In the genomic region with DNA sequence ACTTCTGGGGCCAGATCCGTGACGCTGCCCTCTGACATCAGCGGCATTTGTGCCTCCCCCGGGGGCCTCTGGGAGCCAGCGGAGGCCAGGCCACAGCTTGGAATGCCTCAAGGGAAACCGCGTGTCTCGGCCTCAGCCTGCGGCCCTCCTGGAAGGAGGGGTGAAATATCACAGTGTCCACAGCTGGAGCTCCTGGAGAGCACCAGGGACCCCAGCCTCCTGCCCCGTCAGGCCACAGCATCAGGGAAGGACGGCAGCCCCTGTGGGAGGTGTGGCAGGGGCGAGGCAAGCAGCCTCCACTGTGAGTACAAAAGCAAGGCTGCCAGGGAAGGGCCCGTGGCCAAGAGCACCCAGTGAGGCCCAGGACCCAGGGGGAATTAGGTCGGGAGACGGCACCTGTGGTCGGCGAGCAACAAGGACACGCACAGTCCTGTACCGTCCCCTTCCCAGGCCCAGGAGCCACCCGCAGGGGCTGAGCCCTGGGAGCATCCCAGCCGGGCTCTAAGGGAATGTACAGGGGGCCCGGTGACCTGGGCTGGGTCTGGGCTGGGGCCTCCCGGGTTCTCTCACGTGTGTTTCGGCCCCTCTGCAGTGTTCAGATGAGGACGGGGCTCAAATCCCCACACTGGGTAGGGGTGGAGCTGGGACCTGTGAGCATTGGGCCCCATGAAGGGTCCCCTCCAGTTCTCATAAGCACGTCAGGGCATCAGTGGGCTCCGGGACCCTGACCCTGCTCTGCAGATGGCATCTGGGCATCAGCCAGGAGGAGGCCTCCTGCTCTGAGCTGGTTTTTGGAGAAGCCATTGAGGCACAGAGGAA, we compare ENCODE assay signal across 22 cellular contexts. TPM values are rescaled to one million over a fixed set of nuclear protein-coding genes. Genes with fewer than 3 reads are reported as not detected.
A peak's percentile ranks its signal among the peaks of the same experiment; 100 is the strongest.
DNase-seq lines count a peak whose midpoint lies in the region; ATAC-seq, FAIRE-seq and TF ChIP-seq lines count a peak whose summit lies in the region.
"Had no signal": no experiment of that assay in that cellular context is flagged by ENCODE, and none has a peak within 500 bp of the region (broad histone marks: within the 10 kb centered on the region; RNA-seq: fewer than 3 reads in every experiment).

No MANE protein-coding gene starts in this region.

- H3K36me3 ChIP-seq in kidney (ENCODE audit: control insufficient read depth in 1 of 2, insufficient read depth in 2 of 2, low read length in 2 of 2) (no peaks in the 10 kb centered on the region), upper lobe of right lung (no peaks in the 10 kb centered on the region)
- H3K36me3 ChIP-seq: cardiac muscle cell, neutrophil, SJSA1, stomach, transverse colon had no signal

- intact Hi-C loops in kidney (cut with DNase I) (no loop called here), upper lobe of right lung (cut with DNase I) (no loop called here)

- H3K9ac ChIP-seq in kidney (ENCODE audit: low read length in 2 of 2), result no peak overlapping the region

- H3K4me3 Mint-ChIP-seq in activated naive CD8-positive, alpha-beta T cell treated with anti-CD3 and anti-CD28 coated beads, Interleukin-2, amount 50 U/mL, for 24 hours, result no peak overlapping the region
- H3K4me3 Mint-ChIP-seq in activated naive CD8-positive, alpha-beta T cell treated with anti-CD3 and anti-CD28 coated beads for 36 hours, result no peak overlapping the region
- no peak overlapping the region for H3K4me3 Mint-ChIP-seq in activated CD8-positive, alpha-beta memory T cell treated with anti-CD3 and anti-CD28 coated beads, Interleukin-2, amount 10 ng/mL, durations not matched to agents 7 days and 5 days

- CTCF ChIA-PET in activated CD8-positive, alpha-beta memory T cell treated with anti-CD3 and anti-CD28 coated beads, Interleukin-2, amount 10 ng/mL, durations not matched to agents 7 days and 5 days (lab: Charles Lee), result interaction anchor here (0.5 kb wide), 1 partner anchor 188 kb away, joined by 3 read pairs; no protein-coding TSS in a partner anchor
- CTCF ChIA-PET in GM10248 (lab: Yijun Ruan, JAX), result no interaction called here

- peaks cover 37% of the 10 kb centered on the region for H3K27me3 ChIP-seq in upper lobe of right lung
- H3K27me3 ChIP-seq: cardiac muscle cell, SJSA1 had no signal

- no peak for FAIRE-seq in kidney (lab: Jason Lieb, UNC)

- H3K4me3 ChIP-seq in kidney (ENCODE audit: low read length in 2 of 2) (no peak overlapping the region), upper lobe of right lung (no peak overlapping the region)
- H3K4me3 ChIP-seq: cardiac muscle cell, SJSA1, stomach, transverse colon had no signal

- no peak overlapping the region for H3K27ac ChIP-seq in kidney (ENCODE audit: low read depth in 2 of 2, low read length in 2 of 2)
- no peak overlapping the region for H3K27ac ChIP-seq in upper lobe of right lung
- H3K27ac ChIP-seq: cardiac muscle cell, neutrophil, SJSA1, stomach, transverse colon had no signal

- no peak for TF ChIP-seq CTCF in kidney (IDR thresholded peaks at IDR 0.05; ENCODE audit: borderline replicate concordance, extremely low read depth, insufficient read depth)
- no peak for TF ChIP-seq CTCF in upper lobe of right lung (IDR thresholded peaks at IDR 0.05)
- TF ChIP-seq CTCF in GM10248 (IDR thresholded peaks at IDR 0.05; ENCODE audit: control extremely low read depth, extremely low read depth, low read depth, missing control alignments), result no peak

- H3K4me1 Mint-ChIP-seq in activated naive CD8-positive, alpha-beta T cell treated with anti-CD3 and anti-CD28 coated beads, Interleukin-2, amount 50 U/mL, for 24 hours, result peaks cover 7% of the 10 kb centered on the region
- peaks cover 5% of the 10 kb centered on the region for H3K4me1 Mint-ChIP-seq in activated naive CD8-positive, alpha-beta T cell treated with anti-CD3 and anti-CD28 coated beads for 36 hours
- peaks cover 4% of the 10 kb centered on the region for H3K4me1 Mint-ChIP-seq in activated CD8-positive, alpha-beta memory T cell treated with anti-CD3 and anti-CD28 coated beads, Interleukin-2, amount 10 ng/mL, durations not matched to agents 7 days and 5 days

- no peaks in the 10 kb centered on the region for H3K36me3 Mint-ChIP-seq in activated naive CD8-positive, alpha-beta T cell treated with anti-CD3 and anti-CD28 coated beads, Interleukin-2, amount 50 U/mL, for 24 hours (ENCODE audit: low read depth)
- no peaks in the 10 kb centered on the region for H3K36me3 Mint-ChIP-seq in activated naive CD8-positive, alpha-beta T cell treated with anti-CD3 and anti-CD28 coated beads for 36 hours
- no peaks in the 10 kb centered on the region for H3K36me3 Mint-ChIP-seq in activated CD8-positive, alpha-beta memory T cell treated with anti-CD3 and anti-CD28 coated beads, Interleukin-2, amount 10 ng/mL, durations not matched to agents 7 days and 5 days

- DNase-seq in activated naive CD8-positive, alpha-beta T cell treated with anti-CD3 and anti-CD28 coated beads, Interleukin-2, amount 50 U/mL, for 24 hours, result no peak
- DNase-seq in activated naive CD8-positive, alpha-beta T cell treated with anti-CD3 and anti-CD28 coated beads for 36 hours, result no peak
- peak; percentile 36 for DNase-seq in activated CD8-positive, alpha-beta memory T cell treated with anti-CD3 and anti-CD28 coated beads, Interleukin-2, amount 10 ng/mL, durations not matched to agents 7 days and 5 days
- DNase-seq in kidney (peak; percentile 69), upper lobe of right lung (no peak), GM10248 (ENCODE audit: extremely low spot score) (no peak), midbrain (lab: John Stamatoyannopoulos, UW) (no peak)
- DNase-seq: ACHN; activated gamma-delta T cell treated with Interleukin-2 at 50 U/mL for 16 hours; GOT3; NCI-H1417; NCI-H2081 treated with DMSO at 0.1 percent for 48 hours; stimulated activated CD4-positive, alpha-beta T cell treated with anti-CD3 and anti-CD28 coated beads, Interleukin-4, amount 100 ng/mL, for 4 hours; stomach; T-helper 1 cell; transverse colon had no signal

- POLR2A ChIA-PET in GM10248 (lab: Yijun Ruan, JAX), result no interaction called here

- no peaks in the 10 kb centered on the region for H3K4me1 ChIP-seq in kidney (ENCODE audit: control insufficient read depth in 1 of 2, insufficient read depth in 1 of 2, low read depth in 1 of 2, low read length in 2 of 2)
- peaks cover 7% of the 10 kb centered on the region for H3K4me1 ChIP-seq in upper lobe of right lung
- H3K4me1 ChIP-seq: SJSA1 had no signal

- peak; percentile 31 for ATAC-seq in activated naive CD8-positive, alpha-beta T cell treated with anti-CD3 and anti-CD28 coated beads, Interleukin-2, amount 50 U/mL, for 24 hours
- no peak for ATAC-seq in activated CD8-positive, alpha-beta memory T cell treated with anti-CD3 and anti-CD28 coated beads, Interleukin-2, amount 10 ng/mL, durations not matched to agents 7 days and 5 days
- ATAC-seq in upper lobe of right lung, result peak; percentile 27
- ATAC-seq in GM21717 (IDR thresholded peaks at IDR 0.05; ENCODE audit: unreplicated experiment), result no peak

- H3K9me3 ChIP-seq in kidney (ENCODE audit: control insufficient read depth in 1 of 2, low read length in 2 of 2) (no peaks in the 10 kb centered on the region), upper lobe of right lung (no peaks in the 10 kb centered on the region)
- H3K9me3 ChIP-seq: neutrophil, SJSA1, stomach, transverse colon had no signal

- no peaks in the 10 kb centered on the region for H3K9me3 Mint-ChIP-seq in activated naive CD8-positive, alpha-beta T cell treated with anti-CD3 and anti-CD28 coated beads, Interleukin-2, amount 50 U/mL, for 24 hours
- H3K9me3 Mint-ChIP-seq in activated naive CD8-positive, alpha-beta T cell treated with anti-CD3 and anti-CD28 coated beads for 36 hours, result no peaks in the 10 kb centered on the region
- H3K9me3 Mint-ChIP-seq in activated CD8-positive, alpha-beta memory T cell treated with anti-CD3 and anti-CD28 coated beads, Interleukin-2, amount 10 ng/mL, durations not matched to agents 7 days and 5 days (ENCODE audit: low read depth), result no peaks in the 10 kb centered on the region

- peaks cover 21% of the 10 kb centered on the region for H3K27me3 Mint-ChIP-seq in activated naive CD8-positive, alpha-beta T cell treated with anti-CD3 and anti-CD28 coated beads, Interleukin-2, amount 50 U/mL, for 24 hours
- H3K27me3 Mint-ChIP-seq in activated naive CD8-positive, alpha-beta T cell treated with anti-CD3 and anti-CD28 coated beads for 36 hours, result peaks cover 29% of the 10 kb centered on the region
- peaks cover 13% of the 10 kb centered on the region for H3K27me3 Mint-ChIP-seq in activated CD8-positive, alpha-beta memory T cell treated with anti-CD3 and anti-CD28 coated beads, Interleukin-2, amount 10 ng/mL, durations not matched to agents 7 days and 5 days

- H3K27ac Mint-ChIP-seq in activated naive CD8-positive, alpha-beta T cell treated with anti-CD3 and anti-CD28 coated beads, Interleukin-2, amount 50 U/mL, for 24 hours, result no peak overlapping the region
- H3K27ac Mint-ChIP-seq in activated naive CD8-positive, alpha-beta T cell treated with anti-CD3 and anti-CD28 coated beads for 36 hours, result no peak overlapping the region
- no peak overlapping the region for H3K27ac Mint-ChIP-seq in activated CD8-positive, alpha-beta memory T cell treated with anti-CD3 and anti-CD28 coated beads, Interleukin-2, amount 10 ng/mL, durations not matched to agents 7 days and 5 days

RNA-seq across cellular contexts. Expression of a gene that starts 18.7 kb away (rescaled TPM):
- total RNA-seq in activated naive CD8-positive, alpha-beta T cell treated with anti-CD3 and anti-CD28 coated beads for 36 hours, result not detected
- total RNA-seq in activated CD8-positive, alpha-beta memory T cell treated with anti-CD3 and anti-CD28 coated beads, Interleukin-2, amount 10 ng/mL, durations not matched to agents 7 days and 5 days, result under 1 TPM in 1 of 2 experiments, not detected in 1; 0.32 TPM
- total RNA-seq in kidney (8.7 TPM), upper lobe of right lung (14.3 TPM)
- polyA plus RNA-seq in kidney (ENCODE audit: insufficient read depth, low read depth, low replicate concordance), result 0.43 TPM

RNA-seq across cellular contexts. Expression of a gene that starts 53.6 kb away (rescaled TPM):
- total RNA-seq in activated naive CD8-positive, alpha-beta T cell treated with anti-CD3 and anti-CD28 coated beads for 36 hours, result not detected
- total RNA-seq in activated CD8-positive, alpha-beta memory T cell treated with anti-CD3 and anti-CD28 coated beads, Interleukin-2, amount 10 ng/mL, durations not matched to agents 7 days and 5 days, result not detected
- total RNA-seq in kidney (0.91 TPM), upper lobe of right lung (not detected)
- 1.1 TPM for polyA plus RNA-seq in kidney (ENCODE audit: insufficient read depth, low read depth, low replicate concordance)
- total RNA-seq: dermis microvascular lymphatic vessel endothelial cell, MCF 10A, SJSA1 had no signal
- polyA plus RNA-seq: stomach had no signal

Comparison
In these comparisons a context has a peak if more than half of its experiments do, and no peak if none do; other contexts are left out.
1. ATAC-seq: peak in activated naive CD8-positive, alpha-beta T cell treated with anti-CD3 and anti-CD28 coated beads, Interleukin-2, amount 50 U/mL, for 24 hours (single experiment) and upper lobe of right lung (single experiment); none in activated CD8-positive, alpha-beta memory T cell treated with anti-CD3 and anti-CD28 coated beads, Interleukin-2, amount 10 ng/mL, durations not matched to agents 7 days and 5 days (single experiment) and GM21717 (single experiment).
2. DNase-seq: peak in activated CD8-positive, alpha-beta memory T cell treated with anti-CD3 and anti-CD28 coated beads, Interleukin-2, amount 10 ng/mL, durations not matched to agents 7 days and 5 days (single experiment) and kidney (single experiment); none in activated naive CD8-positive, alpha-beta T cell treated with anti-CD3 and anti-CD28 coated beads, Interleukin-2, amount 50 U/mL, for 24 hours (single experiment), activated naive CD8-positive, alpha-beta T cell treated with anti-CD3 and anti-CD28 coated beads for 36 hours (single experiment), upper lobe of right lung (single experiment), GM10248 (single experiment) and midbrain (single experiment).